10 cellular contexts compared by ENCODE assay signal in genomic region chrX:37993857-37994619, GRCh38. TPM values are rescaled to one million over a fixed set of nuclear protein-coding genes. Genes with fewer than 3 reads are reported as not detected.
A peak's percentile ranks its signal among the peaks of the same experiment; 100 is the strongest.
DNase-seq lines count a peak whose midpoint lies in the region; ATAC-seq, FAIRE-seq and TF ChIP-seq lines count a peak whose summit lies in the region.
"Had no signal": no experiment of that assay in that cellular context is flagged by ENCODE, and none has a peak within 500 bp of the region (broad histone marks: within the 10 kb centered on the region; RNA-seq: fewer than 3 reads in every experiment).

No MANE protein-coding gene starts in this region.

- intact Hi-C loops in kidney (cut with DNase I): no loop called here

- no peak overlapping the region for H3K4me3 Mint-ChIP-seq in activated CD8-positive, alpha-beta memory T cell treated with anti-CD3 and anti-CD28 coated beads, Interleukin-2, amount 10 ng/mL, durations not matched to agents 7 days and 5 days
- no peak overlapping the region for H3K4me3 Mint-ChIP-seq in immature natural killer cell

- H3K36me3 Mint-ChIP-seq in activated CD8-positive, alpha-beta memory T cell treated with anti-CD3 and anti-CD28 coated beads, Interleukin-2, amount 10 ng/mL, durations not matched to agents 7 days and 5 days: no peaks in the 10 kb centered on the region
- no peaks in the 10 kb centered on the region for H3K36me3 Mint-ChIP-seq in immature natural killer cell

- CTCF ChIA-PET in activated CD8-positive, alpha-beta memory T cell treated with anti-CD3 and anti-CD28 coated beads, Interleukin-2, amount 10 ng/mL, durations not matched to agents 7 days and 5 days (lab: Charles Lee): no interaction called here

- DNase-seq in GM12864 (ENCODE audit: low read depth) (peak; percentile 43), H4 (ENCODE audit: low spot score) (peak; percentile 7), NCI-H2196 treated with DMSO at 0.1 percent for 48 hours (lab: John Stamatoyannopoulos, UW; ENCODE audit: unreplicated experiment) (peak; percentile 78), kidney (peak; percentile 76), KG1 (lab: John Stamatoyannopoulos, UW) (no peak), immature natural killer cell (no peak)
- no peak for DNase-seq in activated CD8-positive, alpha-beta memory T cell treated with anti-CD3 and anti-CD28 coated beads, Interleukin-2, amount 10 ng/mL, durations not matched to agents 7 days and 5 days
- DNase-seq in activated CD4-positive, CD25-positive, alpha-beta regulatory T cell (lab: John Stamatoyannopoulos, UW): no peak
- DNase-seq: activated gamma-delta T cell treated with Interleukin-2 at 50 U/mL for 16 hours, spleen had no signal

- no peak overlapping the region for H3K9ac ChIP-seq in kidney (ENCODE audit: low read length in 2 of 2)

- no peaks in the 10 kb centered on the region for H3K36me3 ChIP-seq in kidney (ENCODE audit: control insufficient read depth in 1 of 2, insufficient read depth in 2 of 2, low read length in 2 of 2)
- H3K36me3 ChIP-seq: spleen had no signal

- H3K4me1 ChIP-seq in kidney (ENCODE audit: control insufficient read depth in 1 of 2, insufficient read depth in 1 of 2, low read depth in 1 of 2, low read length in 2 of 2): no peaks in the 10 kb centered on the region
- H3K4me1 ChIP-seq: spleen had no signal

- H3K4me1 Mint-ChIP-seq in activated CD8-positive, alpha-beta memory T cell treated with anti-CD3 and anti-CD28 coated beads, Interleukin-2, amount 10 ng/mL, durations not matched to agents 7 days and 5 days: no peaks in the 10 kb centered on the region
- no peaks in the 10 kb centered on the region for H3K4me1 Mint-ChIP-seq in immature natural killer cell

- H3K4me3 ChIP-seq in GM12864 (ENCODE audit: low read depth, low read length) (no peak overlapping the region), kidney (ENCODE audit: low read length in 2 of 2) (no peak overlapping the region)
- H3K4me3 ChIP-seq: spleen had no signal

- H3K9me3 ChIP-seq in kidney (ENCODE audit: control insufficient read depth in 1 of 2, low read length in 2 of 2): no peaks in the 10 kb centered on the region
- H3K9me3 ChIP-seq: spleen had no signal

- no peaks in the 10 kb centered on the region for H3K9me3 Mint-ChIP-seq in activated CD8-positive, alpha-beta memory T cell treated with anti-CD3 and anti-CD28 coated beads, Interleukin-2, amount 10 ng/mL, durations not matched to agents 7 days and 5 days (ENCODE audit: low read depth)
- no peaks in the 10 kb centered on the region for H3K9me3 Mint-ChIP-seq in immature natural killer cell

- no peak for ATAC-seq in activated CD8-positive, alpha-beta memory T cell treated with anti-CD3 and anti-CD28 coated beads, Interleukin-2, amount 10 ng/mL, durations not matched to agents 7 days and 5 days

- no peaks in the 10 kb centered on the region for H3K27me3 Mint-ChIP-seq in activated CD8-positive, alpha-beta memory T cell treated with anti-CD3 and anti-CD28 coated beads, Interleukin-2, amount 10 ng/mL, durations not matched to agents 7 days and 5 days
- peaks cover 0 to 13% (median 0%) of the 10 kb centered on the region in 3 donors for H3K27me3 Mint-ChIP-seq in immature natural killer cell (ENCODE audit: low read depth in 3 of 3)

- no peak for TF ChIP-seq CTCF in GM12864 (IDR thresholded peaks at IDR 0.05; ENCODE audit: low read depth, low read length, missing control alignments)
- TF ChIP-seq CTCF in kidney (IDR thresholded peaks at IDR 0.05; ENCODE audit: borderline replicate concordance, extremely low read depth, insufficient read depth): no peak

- no peak overlapping the region for H3K27ac Mint-ChIP-seq in activated CD8-positive, alpha-beta memory T cell treated with anti-CD3 and anti-CD28 coated beads, Interleukin-2, amount 10 ng/mL, durations not matched to agents 7 days and 5 days
- H3K27ac Mint-ChIP-seq in immature natural killer cell: no peak overlapping the region

- no peak overlapping the region for H3K27ac ChIP-seq in kidney (ENCODE audit: low read depth in 2 of 2, low read length in 2 of 2)
- H3K27ac ChIP-seq: spleen had no signal

- FAIRE-seq in kidney (lab: Jason Lieb, UNC): no peak

RNA-seq across cellular contexts. Expression of gene SYTL5, which starts 12.3 kb away (rescaled TPM):
- total RNA-seq in H4 (2014; rRNA removed; shearing (Covaris generic)): 1.2 and 1.7 TPM in 2 replicates
- 0.69 TPM for total RNA-seq in kidney
- 0.65 TPM for polyA plus RNA-seq in kidney (ENCODE audit: insufficient read depth, low read depth, low replicate concordance)
- total RNA-seq in activated CD8-positive, alpha-beta memory T cell treated with anti-CD3 and anti-CD28 coated beads, Interleukin-2, amount 10 ng/mL, durations not matched to agents 7 days and 5 days: not detected
- polyA plus RNA-seq in immature natural killer cell: not detected
- polyA plus RNA-seq: spleen had no signal

Comparison
In these comparisons a context has a peak if more than half of its experiments do, and no peak if none do; other contexts are left out.
1. DNase-seq: peak in GM12864 (single experiment), H4 (single experiment), NCI-H2196 treated with DMSO at 0.1 percent for 48 hours (single experiment) and kidney (single experiment); none in activated CD8-positive, alpha-beta memory T cell treated with anti-CD3 and anti-CD28 coated beads, Interleukin-2, amount 10 ng/mL, durations not matched to agents 7 days and 5 days (single experiment), KG1 (single experiment), activated CD4-positive, CD25-positive, alpha-beta regulatory T cell (0 of 4) and immature natural killer cell (0 of 3).